ENCODE assay signal across 9 cellular contexts in genomic region chr7:30983042-30983913, GRCh38. TPM values are rescaled to one million over a fixed set of nuclear protein-coding genes. Genes with fewer than 3 reads are reported as not detected.
DNase-seq lines count a peak whose midpoint lies in the region; TF ChIP-seq lines count a peak whose summit lies in the region.
"Had no signal": no experiment of that assay in that cellular context is flagged by ENCODE, and none has a peak within 500 bp of the region (broad histone marks: within the 10 kb centered on the region; RNA-seq: fewer than 3 reads in every experiment).

No MANE protein-coding gene starts in this region.

- no peak overlapping the region for H3K27ac ChIP-seq in SJSA1

- no peaks in the 10 kb centered on the region for H3K9me3 ChIP-seq in SJSA1 (replicated peaks)

- no peaks in the 10 kb centered on the region for H3K4me1 ChIP-seq in SJSA1 (replicated peaks)

- H3K27me3 ChIP-seq in H7 (ENCODE audit: control insufficient read depth, insufficient read depth, low read length), result peaks cover 4% of the 10 kb centered on the region
- peaks cover 12% of the 10 kb centered on the region for H3K27me3 ChIP-seq in SJSA1 (replicated peaks)

- peak; percentile 91 for DNase-seq in H7
- peak; percentile 21 for DNase-seq in LNCaP clone FGC (ENCODE audit: low read depth)
- peak; percentile 44 to 75 for DNase-seq in SJSA1 (ENCODE audit: low read depth in 1 of 2, low spot score in 2 of 2)
- peak; percentile 74 for DNase-seq in activated naive CD4-positive, alpha-beta T cell treated with Interleukin-2 at 50 U/mL for 16 hours
- DNase-seq in glomerular visceral epithelial cell (ENCODE audit: extremely low spot score), result peak; percentile 68
- DNase-seq in pons (ENCODE audit: low spot score), result peak; percentile 79
- DNase-seq in ureter (ENCODE audit: low spot score), result peak; percentile 88

- TF ChIP-seq CTCF in GM12801 (IDR thresholded peaks at IDR 0.05; ENCODE audit: extremely low read depth, insufficient read length), result peak; percentile 68
- peak; percentile 98 for TF ChIP-seq CTCF in LNCaP clone FGC (IDR thresholded peaks at IDR 0.05; ENCODE audit: control insufficient read depth, extremely low read depth, insufficient read depth)

- H3K4me3 ChIP-seq in H7 (ENCODE audit: insufficient read depth, low read depth, low read length) (no peak overlapping the region; the same call in 1 of the 2 replicates), LNCaP clone FGC (ENCODE audit: low read depth, low read length) (no peak overlapping the region), SJSA1 (no peak overlapping the region)

- H3K36me3 ChIP-seq in H7 (replicated peaks; ENCODE audit: control insufficient read depth, insufficient read depth, low read length), result no peaks in the 10 kb centered on the region
- H3K36me3 ChIP-seq in SJSA1, result no peaks in the 10 kb centered on the region

RNA-seq across cellular contexts. Expression of gene GHRHR, which starts 19.5 kb away (rescaled TPM):
- total RNA-seq in H7 (2014; rRNA removed; shearing (Covaris generic)), result 1.9 and 2.7 TPM in 2 replicates
- total RNA-seq in SJSA1 (2014; rRNA removed; shearing (Covaris generic)), result not detected in 2 replicates
- total RNA-seq in ureter, result not detected
- total RNA-seq: urinary bladder had no signal

Comparison
In these comparisons a context has a peak if more than half of its experiments do, and no peak if none do; other contexts are left out.
1. DNase-seq: peak in every context shown above with its lines; median percentile 91 in H7; 88 in ureter; 79 in pons; 74 in activated naive CD4-positive, alpha-beta T cell treated with Interleukin-2 at 50 U/mL for 16 hours; 68 in glomerular visceral epithelial cell; 60 in SJSA1; 21 in LNCaP clone FGC.